18 cellular contexts compared by ENCODE assay signal in the genomic region with DNA sequence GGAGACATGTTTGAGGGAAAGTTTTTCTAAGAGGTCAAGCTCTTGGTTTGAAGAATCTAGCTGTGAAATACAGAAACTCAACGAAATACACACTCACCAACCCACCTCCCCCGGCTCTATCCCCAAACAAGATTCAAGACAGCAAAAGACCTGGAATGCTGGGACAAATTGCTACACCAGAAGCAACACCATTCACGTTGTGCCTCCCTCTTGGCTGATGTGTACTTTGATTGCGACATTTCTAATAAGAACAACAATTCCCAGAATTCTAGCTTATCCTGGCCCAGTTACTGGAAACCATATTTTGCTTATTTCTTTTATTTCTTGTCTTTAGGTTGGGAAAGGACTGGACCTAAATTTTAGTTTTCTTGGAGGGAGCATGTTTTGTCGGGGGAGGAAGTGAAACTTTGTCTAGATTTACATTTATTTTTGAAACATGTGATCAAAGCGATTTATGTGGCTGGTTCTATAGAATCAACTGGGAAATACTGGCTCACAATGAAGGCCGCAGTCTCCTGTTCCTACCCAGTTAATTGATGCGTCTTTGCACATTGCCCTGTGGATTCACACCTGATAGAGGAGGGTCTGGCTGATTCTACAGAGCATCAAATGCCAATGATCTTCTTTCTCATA. TPM values are rescaled to one million over a fixed set of nuclear protein-coding genes. Genes with fewer than 3 reads are reported as not detected.
A peak's percentile ranks its signal among the peaks of the same experiment; 100 is the strongest.
DNase-seq lines count a peak whose midpoint lies in the region; ATAC-seq and TF ChIP-seq lines count a peak whose summit lies in the region.
"Had no signal": no experiment of that assay in that cellular context is flagged by ENCODE, and none has a peak within 500 bp of the region (broad histone marks: within the 10 kb centered on the region; RNA-seq: fewer than 3 reads in every experiment).

No MANE protein-coding gene starts in this region.

- no peaks in the 10 kb centered on the region for H3K9me3 Mint-ChIP-seq in CD4-positive, alpha-beta memory T cell
- H3K9me3 Mint-ChIP-seq: activated T-helper 2 cell treated with anti-CD3 and anti-CD28 coated beads, Interferon-gamma antibody, Interleukin-2, Interleukin-4, amounts not matched to agents 10 μg/mL and 5 μg/mL and 100 μg/mL, durations not matched to agents 14 hours and 24 hours and 36 hours had no signal

- CTCF ChIA-PET in CD4-positive, alpha-beta memory T cell (lab: Charles Lee; ENCODE audit: partially characterized antibody): interaction anchor here (0.8 kb wide), 1 partner anchor 18 kb away, joined by 3 read pairs; no protein-coding TSS in a partner anchor

- no peak for DNase-seq in Right ventricle myocardium superior
- DNase-seq in cardiac septum (ENCODE audit: low spot score): no peak
- DNase-seq in epidermal melanocyte (ENCODE audit: insufficient read length, low spot score): peak; percentile 41
- DNase-seq in lung (ENCODE audit: low spot score): no peak
- no peak for DNase-seq in CD4-positive, alpha-beta memory T cell
- DNase-seq in T-helper 9 cell: no peak
- DNase-seq in BE2C: no peak
- DNase-seq in MG63: no peak
- DNase-seq: activated CD4-positive, alpha-beta T cell treated with anti-CD3 and anti-CD28 coated beads, Interleukin-2, amount 50 U/mL, for 1 hour; DMS79; H7; NCI-H1092 treated with DMSO at 0.1 percent for 48 hours; NCI-H226; Peyer's patch; small intestine; T-helper 17 cell had no signal

- no peaks in the 10 kb centered on the region for H3K9me3 ChIP-seq in lung (ENCODE audit: control insufficient read depth in 2 of 2, insufficient read depth in 1 of 2, low read length in 1 of 2)
- H3K9me3 ChIP-seq in CD4-positive, alpha-beta memory T cell (ENCODE audit: control insufficient read depth in 1 of 2, low read length in 2 of 2): no peaks in the 10 kb centered on the region
- H3K9me3 ChIP-seq in BE2C: no peaks in the 10 kb centered on the region
- H3K9me3 ChIP-seq in MG63: no peaks in the 10 kb centered on the region
- H3K9me3 ChIP-seq: Peyer's patch had no signal

- peaks cover 0 to 7% of the 10 kb centered on the region in 2 donors for H3K4me1 ChIP-seq in lung (ENCODE audit: control insufficient read depth in 2 of 2, insufficient read depth in 2 of 2, low read length in 2 of 2)
- H3K4me1 ChIP-seq in CD4-positive, alpha-beta memory T cell (ENCODE audit: insufficient read depth, low read length): no peaks in the 10 kb centered on the region
- peaks cover 35% of the 10 kb centered on the region for H3K4me1 ChIP-seq in BE2C
- H3K4me1 ChIP-seq: Peyer's patch had no signal

- no peak overlapping the region for H3K27ac Mint-ChIP-seq in CD4-positive, alpha-beta memory T cell
- H3K27ac Mint-ChIP-seq: activated T-helper 2 cell treated with anti-CD3 and anti-CD28 coated beads, Interferon-gamma antibody, Interleukin-2, Interleukin-4, amounts not matched to agents 10 μg/mL and 5 μg/mL and 100 μg/mL, durations not matched to agents 14 hours and 24 hours and 36 hours; T-helper 17 cell had no signal

- no peak overlapping the region for H3K27ac ChIP-seq in lung (ENCODE audit: low read depth in 1 of 2, low read length in 1 of 2)
- H3K27ac ChIP-seq in CD4-positive, alpha-beta memory T cell (ENCODE audit: low read depth, low read length): no peak overlapping the region

- POLR2A ChIA-PET in CD4-positive, alpha-beta memory T cell (lab: Charles Lee; ENCODE audit: partially characterized antibody): no interaction called here

- no peak overlapping the region for H3K4me3 Mint-ChIP-seq in CD4-positive, alpha-beta memory T cell
- H3K4me3 Mint-ChIP-seq: T-helper 17 cell had no signal

- H3K36me3 ChIP-seq in lung (ENCODE audit: control insufficient read depth in 2 of 2, insufficient read depth in 2 of 2, low read length in 2 of 2) (no peaks in the 10 kb centered on the region), BE2C (no peaks in the 10 kb centered on the region), MG63 (no peaks in the 10 kb centered on the region)
- H3K36me3 ChIP-seq in CD4-positive, alpha-beta memory T cell (ENCODE audit: insufficient read depth, low read length): no peaks in the 10 kb centered on the region
- H3K36me3 ChIP-seq: Peyer's patch had no signal

- H3K27me3 ChIP-seq in lung (ENCODE audit: control insufficient read depth, insufficient read depth): no peaks in the 10 kb centered on the region
- H3K27me3 ChIP-seq in CD4-positive, alpha-beta memory T cell (ENCODE audit: insufficient read depth, low read length): peaks cover 5% of the 10 kb centered on the region
- no peaks in the 10 kb centered on the region for H3K27me3 ChIP-seq in BE2C
- H3K27me3 ChIP-seq in MG63: no peaks in the 10 kb centered on the region
- H3K27me3 ChIP-seq: Peyer's patch had no signal

- no peak for TF ChIP-seq CTCF in lung (IDR thresholded peaks at IDR 0.05; ENCODE audit: control extremely low read depth, extremely low read depth)
- TF ChIP-seq CTCF in BE2C (IDR thresholded peaks at IDR 0.05; ENCODE audit: low read depth, low read length): no peak

- intact Hi-C loops in Right ventricle myocardium superior (cut with DNase I): no loop called here
- intact Hi-C loops in cardiac septum (cut with DNase I): no loop called here
- intact Hi-C loops in CD4-positive, alpha-beta memory T cell (cut with micrococcal nuclease): no loop called here

- ATAC-seq in Right ventricle myocardium superior (ENCODE audit: poor library complexity): peak; percentile 57
- peak; percentile 24 for ATAC-seq in lung (ENCODE audit: insufficient read depth, low FRiP score)
- ATAC-seq: T-helper 17 cell had no signal

- H3K27me3 Mint-ChIP-seq in CD4-positive, alpha-beta memory T cell: peaks cover 15 to 16% of the 10 kb centered on the region in 2 donors

- 64 to 65% methylated on average over 8 of the region's 8 CpGs for WGBS in lung, 2 donors

- H3K36me3 Mint-ChIP-seq in CD4-positive, alpha-beta memory T cell: no peaks in the 10 kb centered on the region

- peaks cover 0 to 4% (median 1%) of the 10 kb centered on the region in 4 donors for H3K4me1 Mint-ChIP-seq in CD4-positive, alpha-beta memory T cell

- H3K4me3 ChIP-seq in lung (no peak overlapping the region), BE2C (ENCODE audit: low read depth, low read length) (no peak overlapping the region), MG63 (no peak overlapping the region)
- no peak overlapping the region for H3K4me3 ChIP-seq in CD4-positive, alpha-beta memory T cell (ENCODE audit: low read length in 2 of 2)
- H3K4me3 ChIP-seq: Peyer's patch had no signal

RNA-seq across cellular contexts. Expression of a gene that starts 29.6 kb away (rescaled TPM):
- total RNA-seq in Right ventricle myocardium superior (62.4 TPM), cardiac septum (27.8 TPM), lung (10 to 100 TPM; 36.1 to 43.4 TPM)
- 10 to 100 TPM; 14.7 to 16.0 TPM for polyA plus RNA-seq in lung
- total RNA-seq in CD4-positive, alpha-beta memory T cell: 10 to 100 TPM; 74.3 to 83.9 TPM
- polyA plus RNA-seq in CD4-positive, alpha-beta memory T cell: 10 to 100 TPM; 13.3 to 28.7 TPM
- polyA plus RNA-seq in BE2C (2012; ENCODE audit: insufficient read depth, insufficient read length, low read depth): 89.6 TPM
- total RNA-seq in MG63 (2014; rRNA removed; shearing (Covaris generic); ENCODE audit: low replicate concordance): 139 and 207 TPM in 2 replicates

RNA-seq across cellular contexts. Expression of a gene that starts 46.8 kb away (rescaled TPM):
- total RNA-seq in Right ventricle myocardium superior: 0.19 TPM
- total RNA-seq in cardiac septum: not detected
- total RNA-seq in lung: not detected
- polyA plus RNA-seq in lung: not detected
- not detected for total RNA-seq in CD4-positive, alpha-beta memory T cell
- polyA plus RNA-seq in CD4-positive, alpha-beta memory T cell: not detected
- not detected for polyA plus RNA-seq in BE2C (2012; ENCODE audit: insufficient read depth, insufficient read length, low read depth)
- total RNA-seq in MG63 (2014; rRNA removed; shearing (Covaris generic); ENCODE audit: low replicate concordance): not detected in 2 replicates
- total RNA-seq: activated T-helper 2 cell treated with anti-CD3 and anti-CD28 coated beads, Interferon-gamma antibody, Interleukin-2, Interleukin-4, amounts not matched to agents 10 μg/mL and 5 μg/mL and 100 μg/mL, durations not matched to agents 14 hours and 24 hours and 36 hours; H7; myocyte; Peyer's patch; T-helper 17 cell had no signal
